ENCODE assay signal across 1 cellular context in the genomic region with DNA sequence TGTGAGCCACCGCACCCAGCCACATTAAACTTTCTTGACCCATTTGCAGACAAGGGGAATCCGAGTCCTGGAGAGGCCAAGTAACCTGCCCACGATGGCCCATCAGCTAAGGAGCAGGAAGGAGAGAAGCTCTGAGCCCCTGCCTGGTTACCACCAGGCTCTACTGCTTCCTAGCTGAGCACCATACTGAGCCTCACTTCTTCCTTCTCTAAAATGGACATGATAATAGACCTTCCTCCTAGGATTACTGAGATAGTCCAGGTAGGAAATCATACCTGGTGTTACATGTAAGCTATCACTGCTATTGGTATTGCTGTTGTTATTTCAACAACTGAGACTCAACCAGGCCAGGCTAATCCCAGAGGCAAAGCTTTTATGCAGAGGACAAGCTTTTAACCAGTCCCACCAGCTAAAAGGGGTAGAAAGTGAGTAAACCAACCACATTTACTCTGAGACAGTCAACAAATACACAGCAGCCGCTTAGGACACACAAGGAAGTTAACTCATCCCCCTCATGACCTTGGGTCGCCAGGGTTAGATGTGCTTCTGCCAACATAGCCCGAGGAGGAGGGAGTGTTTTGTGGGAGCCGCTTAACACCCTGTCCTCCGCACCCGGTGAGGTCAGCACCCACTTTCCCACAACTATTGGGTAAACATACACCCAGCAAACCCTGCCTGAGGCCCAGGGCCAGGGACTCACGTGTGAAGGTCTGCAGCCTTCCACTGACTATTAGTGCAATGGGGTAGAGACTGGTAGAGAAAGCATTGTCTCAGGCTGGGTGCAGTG.
TF ChIP-seq lines count a peak whose summit lies in the region.

No MANE protein-coding gene starts in this region.

TF ChIP-seq in K562, 482 proteins besides CTCF, POLR2A, EP300 and RAD21 (continued from another document and continues in another):
- TF ChIP-seq SOX6 (IDR thresholded peaks at IDR 0.05) = 0 out of 2 replicates have a peak, but pooled peaks have one; percentile 36
- TF ChIP-seq ZNF639 (CRISPR knock-in tag; conservative IDR thresholded peaks at IDR 0.05 in 1 of 2, IDR thresholded peaks at IDR 0.05 in 1 of 2) = 0 out of 4 replicates have a peak, but pooled peaks of 1 of the 2 experiments have one; percentile 22
- no peak for TF ChIP-seq RBM22 (IDR thresholded peaks at IDR 0.05; ENCODE audit: low read depth, low read length, poor library complexity, severe bottlenecking)
- peak; percentile 68 for TF ChIP-seq RBM25 (IDR thresholded peaks at IDR 0.05; ENCODE audit: low read depth, low read length, severe bottlenecking)
- no peak for TF ChIP-seq SIX5 (IDR thresholded peaks at IDR 0.05; ENCODE audit: borderline replicate concordance in 1 of 2, insufficient read depth in 1 of 2, low read depth in 1 of 2, low read length in 2 of 2)
- no peak for TF ChIP-seq ZNF668 (CRISPR knock-in tag; IDR thresholded peaks at IDR 0.05)
- TF ChIP-seq, protein P1, sequence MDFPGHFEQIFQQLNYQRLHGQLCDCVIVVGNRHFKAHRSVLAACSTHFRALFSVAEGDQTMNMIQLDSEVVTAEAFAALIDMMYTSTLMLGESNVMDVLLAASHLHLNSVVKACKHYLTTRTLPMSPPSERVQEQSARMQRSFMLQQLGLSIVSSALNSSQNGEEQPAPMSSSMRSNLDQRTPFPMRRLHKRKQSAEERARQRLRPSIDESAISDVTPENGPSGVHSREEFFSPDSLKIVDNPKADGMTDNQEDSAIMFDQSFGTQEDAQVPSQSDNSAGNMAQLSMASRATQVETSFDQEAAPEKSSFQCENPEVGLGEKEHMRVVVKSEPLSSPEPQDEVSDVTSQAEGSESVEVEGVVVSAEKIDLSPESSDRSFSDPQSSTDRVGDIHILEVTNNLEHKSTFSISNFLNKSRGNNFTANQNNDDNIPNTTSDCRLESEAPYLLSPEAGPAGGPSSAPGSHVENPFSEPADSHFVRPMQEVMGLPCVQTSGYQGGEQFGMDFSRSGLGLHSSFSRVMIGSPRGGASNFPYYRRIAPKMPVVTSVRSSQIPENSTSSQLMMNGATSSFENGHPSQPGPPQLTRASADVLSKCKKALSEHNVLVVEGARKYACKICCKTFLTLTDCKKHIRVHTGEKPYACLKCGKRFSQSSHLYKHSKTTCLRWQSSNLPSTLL (IDR thresholded peaks at IDR 0.05) = no peak
- no peak for TF ChIP-seq ELF1 (tag; IDR thresholded peaks at IDR 0.05)
- no peak for TF ChIP-seq ZNF785 (CRISPR knock-in tag; IDR thresholded peaks at IDR 0.05)
- TF ChIP-seq MCM2 (IDR thresholded peaks at IDR 0.05; ENCODE audit: low read depth) = no peak
- no peak for TF ChIP-seq CLOCK (CRISPR knock-in tag; IDR thresholded peaks at IDR 0.05; ENCODE audit: borderline replicate concordance)
- TF ChIP-seq ESRRB (CRISPR knock-in tag; IDR thresholded peaks at IDR 0.05; ENCODE audit: borderline replicate concordance) = no peak
- no peak for TF ChIP-seq RBM39 (optimal IDR thresholded peaks at IDR 0.05; ENCODE audit: low read depth, low read length)
- TF ChIP-seq, protein P2, sequence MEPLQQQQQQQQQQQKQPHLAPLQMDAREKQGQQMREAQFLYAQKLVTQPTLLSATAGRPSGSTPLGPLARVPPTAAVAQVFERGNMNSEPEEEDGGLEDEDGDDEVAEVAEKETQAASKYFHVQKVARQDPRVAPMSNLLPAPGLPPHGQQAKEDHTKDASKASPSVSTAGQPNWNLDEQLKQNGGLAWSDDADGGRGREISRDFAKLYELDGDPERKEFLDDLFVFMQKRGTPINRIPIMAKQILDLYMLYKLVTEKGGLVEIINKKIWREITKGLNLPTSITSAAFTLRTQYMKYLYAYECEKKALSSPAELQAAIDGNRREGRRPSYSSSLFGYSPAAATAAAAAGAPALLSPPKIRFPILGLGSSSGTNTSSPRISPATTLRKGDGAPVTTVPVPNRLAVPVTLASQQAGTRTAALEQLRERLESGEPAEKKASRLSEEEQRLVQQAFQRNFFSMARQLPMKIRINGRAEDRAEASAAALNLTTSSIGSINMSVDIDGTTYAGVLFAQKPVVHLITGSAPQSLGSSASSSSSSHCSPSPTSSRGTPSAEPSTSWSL (CRISPR knock-in tag; IDR thresholded peaks at IDR 0.05; ENCODE audit: borderline replicate concordance) = no peak
- TF ChIP-seq RFX5 (IDR thresholded peaks at IDR 0.05; ENCODE audit: low read depth, low read length) = no peak
- TF ChIP-seq, protein P3, sequence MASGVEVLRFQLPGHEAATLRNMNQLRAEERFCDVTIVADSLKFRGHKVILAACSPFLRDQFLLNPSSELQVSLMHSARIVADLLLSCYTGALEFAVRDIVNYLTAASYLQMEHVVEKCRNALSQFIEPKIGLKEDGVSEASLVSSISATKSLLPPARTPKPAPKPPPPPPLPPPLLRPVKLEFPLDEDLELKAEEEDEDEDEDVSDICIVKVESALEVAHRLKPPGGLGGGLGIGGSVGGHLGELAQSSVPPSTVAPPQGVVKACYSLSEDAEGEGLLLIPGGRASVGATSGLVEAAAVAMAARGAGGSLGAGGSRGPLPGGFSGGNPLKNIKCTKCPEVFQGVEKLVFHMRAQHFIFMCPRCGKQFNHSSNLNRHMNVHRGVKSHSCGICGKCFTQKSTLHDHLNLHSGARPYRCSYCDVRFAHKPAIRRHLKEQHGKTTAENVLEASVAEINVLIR (CRISPR knock-in tag; IDR thresholded peaks at IDR 0.05) = no peak
- TF ChIP-seq BHLHE40 (IDR thresholded peaks at IDR 0.05; ENCODE audit: low read length) = peak; percentile 91
- peak; percentile 44; the same call in 1 of the 2 replicates for TF ChIP-seq ATF3 (IDR thresholded peaks at IDR 0.05)
- TF ChIP-seq ATF3 (CRISPR knock-in tag; conservative IDR thresholded peaks at IDR 0.05) = no peak
- TF ChIP-seq, protein P4, sequence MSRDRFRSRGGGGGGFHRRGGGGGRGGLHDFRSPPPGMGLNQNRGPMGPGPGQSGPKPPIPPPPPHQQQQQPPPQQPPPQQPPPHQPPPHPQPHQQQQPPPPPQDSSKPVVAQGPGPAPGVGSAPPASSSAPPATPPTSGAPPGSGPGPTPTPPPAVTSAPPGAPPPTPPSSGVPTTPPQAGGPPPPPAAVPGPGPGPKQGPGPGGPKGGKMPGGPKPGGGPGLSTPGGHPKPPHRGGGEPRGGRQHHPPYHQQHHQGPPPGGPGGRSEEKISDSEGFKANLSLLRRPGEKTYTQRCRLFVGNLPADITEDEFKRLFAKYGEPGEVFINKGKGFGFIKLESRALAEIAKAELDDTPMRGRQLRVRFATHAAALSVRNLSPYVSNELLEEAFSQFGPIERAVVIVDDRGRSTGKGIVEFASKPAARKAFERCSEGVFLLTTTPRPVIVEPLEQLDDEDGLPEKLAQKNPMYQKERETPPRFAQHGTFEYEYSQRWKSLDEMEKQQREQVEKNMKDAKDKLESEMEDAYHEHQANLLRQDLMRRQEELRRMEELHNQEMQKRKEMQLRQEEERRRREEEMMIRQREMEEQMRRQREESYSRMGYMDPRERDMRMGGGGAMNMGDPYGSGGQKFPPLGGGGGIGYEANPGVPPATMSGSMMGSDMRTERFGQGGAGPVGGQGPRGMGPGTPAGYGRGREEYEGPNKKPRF (IDR thresholded peaks at IDR 0.05; ENCODE audit: low read depth, low read length) = no peak
- TF ChIP-seq ID3 (CRISPR knock-in tag; IDR thresholded peaks at IDR 0.05) = no peak
- TF ChIP-seq ID3 (tag; IDR thresholded peaks at IDR 0.05) = no peak
- no peak for TF ChIP-seq NCOA6 (IDR thresholded peaks at IDR 0.05)
- TF ChIP-seq, protein P5, sequence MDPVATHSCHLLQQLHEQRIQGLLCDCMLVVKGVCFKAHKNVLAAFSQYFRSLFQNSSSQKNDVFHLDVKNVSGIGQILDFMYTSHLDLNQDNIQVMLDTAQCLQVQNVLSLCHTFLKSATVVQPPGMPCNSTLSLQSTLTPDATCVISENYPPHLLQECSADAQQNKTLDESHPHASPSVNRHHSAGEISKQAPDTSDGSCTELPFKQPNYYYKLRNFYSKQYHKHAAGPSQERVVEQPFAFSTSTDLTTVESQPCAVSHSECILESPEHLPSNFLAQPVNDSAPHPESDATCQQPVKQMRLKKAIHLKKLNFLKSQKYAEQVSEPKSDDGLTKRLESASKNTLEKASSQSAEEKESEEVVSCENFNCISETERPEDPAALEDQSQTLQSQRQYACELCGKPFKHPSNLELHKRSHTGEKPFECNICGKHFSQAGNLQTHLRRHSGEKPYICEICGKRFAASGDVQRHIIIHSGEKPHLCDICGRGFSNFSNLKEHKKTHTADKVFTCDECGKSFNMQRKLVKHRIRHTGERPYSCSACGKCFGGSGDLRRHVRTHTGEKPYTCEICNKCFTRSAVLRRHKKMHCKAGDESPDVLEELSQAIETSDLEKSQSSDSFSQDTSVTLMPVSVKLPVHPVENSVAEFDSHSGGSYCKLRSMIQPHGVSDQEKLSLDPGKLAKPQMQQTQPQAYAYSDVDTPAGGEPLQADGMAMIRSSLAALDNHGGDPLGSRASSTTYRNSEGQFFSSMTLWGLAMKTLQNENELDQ (CRISPR knock-in tag; IDR thresholded peaks at IDR 0.05; ENCODE audit: borderline replicate concordance) = no peak
- no peak for TF ChIP-seq HEY1 (CRISPR knock-in tag; IDR thresholded peaks at IDR 0.05; ENCODE audit: borderline replicate concordance)
- no peak for TF ChIP-seq MCM7 (IDR thresholded peaks at IDR 0.05)
- TF ChIP-seq ESRRA (IDR thresholded peaks at IDR 0.05; ENCODE audit: borderline replicate concordance, low read depth) = 0 out of 2 replicates have a peak, but pooled peaks have one; percentile 42
- TF ChIP-seq ELF2 (CRISPR knock-in tag; IDR thresholded peaks at IDR 0.05) = no peak
- no peak for TF ChIP-seq ZFP30 (CRISPR knock-in tag; IDR thresholded peaks at IDR 0.05; ENCODE audit: borderline replicate concordance)
- TF ChIP-seq KDM2B (CRISPR knock-in tag; IDR thresholded peaks at IDR 0.05) = no peak
- TF ChIP-seq ZBTB1 (CRISPR knock-in tag; IDR thresholded peaks at IDR 0.05; ENCODE audit: borderline replicate concordance, low read depth) = no peak
- no peak for TF ChIP-seq STAT5A (IDR thresholded peaks at IDR 0.05; ENCODE audit: borderline replicate concordance, low read length)
- TF ChIP-seq RBM14 (IDR thresholded peaks at IDR 0.05; ENCODE audit: borderline replicate concordance, insufficient read depth, low read depth, low read length) = no peak
- TF ChIP-seq SREBF2 (CRISPR knock-in tag; IDR thresholded peaks at IDR 0.05) = no peak
- no peak for TF ChIP-seq NFXL1 (CRISPR knock-in tag; IDR thresholded peaks at IDR 0.05)
- TF ChIP-seq ZNF77 (CRISPR knock-in tag; IDR thresholded peaks at IDR 0.05) = no peak
- no peak for TF ChIP-seq HDAC6 (IDR thresholded peaks at IDR 0.05; ENCODE audit: low read depth, low read length)
- TF ChIP-seq RBBP5 (IDR thresholded peaks at IDR 0.05; ENCODE audit: borderline replicate concordance, insufficient read depth, low read length, poor library complexity, severe bottlenecking) = no peak
- TF ChIP-seq, protein P6, sequence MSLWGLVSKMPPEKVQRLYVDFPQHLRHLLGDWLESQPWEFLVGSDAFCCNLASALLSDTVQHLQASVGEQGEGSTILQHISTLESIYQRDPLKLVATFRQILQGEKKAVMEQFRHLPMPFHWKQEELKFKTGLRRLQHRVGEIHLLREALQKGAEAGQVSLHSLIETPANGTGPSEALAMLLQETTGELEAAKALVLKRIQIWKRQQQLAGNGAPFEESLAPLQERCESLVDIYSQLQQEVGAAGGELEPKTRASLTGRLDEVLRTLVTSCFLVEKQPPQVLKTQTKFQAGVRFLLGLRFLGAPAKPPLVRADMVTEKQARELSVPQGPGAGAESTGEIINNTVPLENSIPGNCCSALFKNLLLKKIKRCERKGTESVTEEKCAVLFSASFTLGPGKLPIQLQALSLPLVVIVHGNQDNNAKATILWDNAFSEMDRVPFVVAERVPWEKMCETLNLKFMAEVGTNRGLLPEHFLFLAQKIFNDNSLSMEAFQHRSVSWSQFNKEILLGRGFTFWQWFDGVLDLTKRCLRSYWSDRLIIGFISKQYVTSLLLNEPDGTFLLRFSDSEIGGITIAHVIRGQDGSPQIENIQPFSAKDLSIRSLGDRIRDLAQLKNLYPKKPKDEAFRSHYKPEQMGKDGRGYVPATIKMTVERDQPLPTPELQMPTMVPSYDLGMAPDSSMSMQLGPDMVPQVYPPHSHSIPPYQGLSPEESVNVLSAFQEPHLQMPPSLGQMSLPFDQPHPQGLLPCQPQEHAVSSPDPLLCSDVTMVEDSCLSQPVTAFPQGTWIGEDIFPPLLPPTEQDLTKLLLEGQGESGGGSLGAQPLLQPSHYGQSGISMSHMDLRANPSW (CRISPR knock-in tag; IDR thresholded peaks at IDR 0.05) = no peak
- TF ChIP-seq ZNF57 (CRISPR knock-in tag; IDR thresholded peaks at IDR 0.05) = no peak
- TF ChIP-seq ZSCAN32 (CRISPR knock-in tag; IDR thresholded peaks at IDR 0.05) = no peak
